23 cellular contexts compared by ENCODE assay signal in the genomic region with DNA sequence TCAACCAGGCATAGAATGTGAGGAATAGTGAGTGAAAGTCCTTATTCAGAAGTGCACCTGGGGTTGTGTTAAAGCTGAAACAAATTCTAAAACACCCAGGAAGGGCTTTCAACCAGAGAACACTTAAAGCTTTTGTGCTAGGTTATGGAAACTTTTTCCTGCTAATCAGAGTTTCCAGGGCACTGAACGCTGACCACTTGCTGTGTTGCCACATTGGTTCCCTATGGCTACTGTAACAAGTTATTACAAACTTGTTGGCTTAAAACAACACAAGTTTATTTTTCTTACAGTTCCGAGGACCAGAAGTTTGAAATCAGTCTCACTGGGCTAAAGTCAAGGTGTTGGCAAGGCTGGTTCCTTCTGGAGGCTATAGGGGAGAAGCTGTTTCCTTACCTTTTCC.
"Had no signal": no experiment of that assay in that cellular context is flagged by ENCODE, and none has a peak within 500 bp of the region (broad histone marks: within the 10 kb centered on the region; RNA-seq: fewer than 3 reads in every experiment).

No MANE protein-coding gene starts in this region.

- H3K4me1 ChIP-seq: colonic mucosa, esophagus squamous epithelium, foreskin keratinocyte, gastrocnemius medialis, gastroesophageal sphincter had no signal

- H3K4me3 ChIP-seq: colonic mucosa, coronary artery, dorsolateral prefrontal cortex, esophagus muscularis mucosa, esophagus squamous epithelium, gastrocnemius medialis, gastroesophageal sphincter, heart left ventricle, heart right ventricle had no signal

- H3K36me3 ChIP-seq: colonic mucosa, esophagus muscularis mucosa, esophagus squamous epithelium, gastrocnemius medialis, gastroesophageal sphincter, heart left ventricle, heart right ventricle had no signal

- H3K9me3 ChIP-seq: colonic mucosa, esophagus muscularis mucosa, esophagus squamous epithelium, gastrocnemius medialis, gastroesophageal sphincter, heart left ventricle, heart right ventricle had no signal

- H3K27ac ChIP-seq: colonic mucosa, coronary artery, epithelial cell of prostate, esophagus muscularis mucosa, esophagus squamous epithelium, foreskin keratinocyte, gastrocnemius medialis, gastroesophageal sphincter, heart left ventricle, heart right ventricle had no signal

- DNase-seq: colonic mucosa; cortex of kidney; dermis blood vessel endothelial cell; dorsolateral prefrontal cortex; effector CD4-positive, alpha-beta T cell; effector CD8-positive, alpha-beta T cell; effector memory CD4-positive, alpha-beta T cell; effector memory CD8-positive, alpha-beta T cell; endodermal cell; erythroblast; esophagus squamous epithelium; foreskin fibroblast; foreskin keratinocyte; foreskin melanocyte; gastrocnemius medialis; glutamatergic neuron; head of caudate nucleus; heart left ventricle; heart right ventricle had no signal

- H3K27me3 ChIP-seq: colonic mucosa, dorsolateral prefrontal cortex, esophagus muscularis mucosa, esophagus squamous epithelium, foreskin keratinocyte, gastrocnemius medialis, gastroesophageal sphincter, heart left ventricle, heart right ventricle had no signal
